ENCODE assay signal across 8 cellular contexts in the genomic region with DNA sequence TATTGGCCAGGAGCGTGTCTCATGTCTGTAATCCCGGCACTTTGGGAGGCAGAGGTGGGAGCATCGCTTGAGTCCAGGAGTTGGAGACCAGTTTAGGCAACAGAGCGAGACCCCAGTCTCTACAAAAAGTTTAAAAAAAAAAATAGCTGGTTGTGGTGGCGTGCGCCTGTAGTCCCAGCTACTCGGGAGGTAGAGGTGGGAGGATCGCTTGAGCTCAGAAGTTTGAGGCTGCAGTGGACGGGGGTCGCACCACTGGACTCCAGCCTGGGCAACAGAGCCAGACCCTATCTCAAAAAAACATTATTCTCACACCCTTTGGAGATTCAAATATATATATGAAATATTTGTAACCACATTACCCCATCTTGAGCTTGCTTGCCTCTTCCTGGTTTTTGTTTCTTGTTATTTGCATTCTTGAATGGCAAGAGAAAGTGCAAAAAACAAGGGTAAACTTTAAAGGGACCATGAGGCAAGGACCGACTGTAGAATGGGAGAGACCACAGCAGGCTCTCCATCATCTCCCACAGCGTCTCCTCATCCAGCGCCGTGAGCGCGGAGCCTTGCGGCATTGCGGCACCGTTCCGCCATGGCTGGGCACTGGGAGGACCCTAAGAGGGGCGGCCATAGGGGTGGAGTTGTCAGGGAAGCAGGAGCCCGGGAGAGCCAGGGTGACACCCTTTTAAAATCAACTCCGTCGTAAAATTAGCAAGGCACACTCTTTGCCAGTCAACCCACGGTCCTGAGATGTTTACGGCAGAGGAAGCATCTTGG. TPM values are rescaled to one million over a fixed set of nuclear protein-coding genes. Genes with fewer than 3 reads are reported as not detected.
A peak's percentile ranks its signal among the peaks of the same experiment; 100 is the strongest.
DNase-seq lines count a peak whose midpoint lies in the region; ATAC-seq, FAIRE-seq and TF ChIP-seq lines count a peak whose summit lies in the region.

No MANE protein-coding gene starts in this region.

- no peaks in the 10 kb centered on the region for H3K9me1 ChIP-seq in endothelial cell of umbilical vein (replicated peaks; ENCODE audit: control insufficient read depth, extremely low read depth, insufficient read depth, low read length)

- H3K27ac ChIP-seq in OCI-LY1 (ENCODE audit: low read depth, low read length, poor library complexity, severe bottlenecking) (no peak overlapping the region), endothelial cell of umbilical vein (ENCODE audit: insufficient read depth, low read depth, low read length) (no peak overlapping the region)

- POLR2A ChIA-PET in endothelial cell of umbilical vein (lab: Charles Lee) = no interaction called here

- TF ChIP-seq CTCF in GM06990 (IDR thresholded peaks at IDR 0.05; ENCODE audit: insufficient read depth, low read length, poor library complexity, severe bottlenecking) (no peak), OCI-LY1 (IDR thresholded peaks at IDR 0.05; ENCODE audit: low read length) (no peak), endothelial cell of umbilical vein (IDR thresholded peaks at IDR 0.05; ENCODE audit: extremely low read depth in 1 of 2, insufficient read depth in 1 of 2, low read depth in 1 of 2, low read length in 2 of 2) (no peak), progenitor cell of endocrine pancreas (IDR thresholded peaks at IDR 0.05; ENCODE audit: unreplicated experiment) (no peak)

- H3K27me3 Mint-ChIP-seq in progenitor cell of endocrine pancreas = no peaks in the 10 kb centered on the region

- no peak for TF ChIP-seq POLR2A in endothelial cell of umbilical vein (IDR thresholded peaks at IDR 0.05; ENCODE audit: low read depth, low read length)

- H3K27me3 ChIP-seq in GM06990 (replicated peaks; ENCODE audit: control insufficient read depth, insufficient read depth, low read length) (no peaks in the 10 kb centered on the region), OCI-LY1 (ENCODE audit: insufficient read depth, low read length) (no peaks in the 10 kb centered on the region), endothelial cell of umbilical vein (ENCODE audit: control insufficient read depth in 2 of 2, insufficient read depth in 2 of 2, low read length in 2 of 2) (no peaks in the 10 kb centered on the region)

- no peaks in the 10 kb centered on the region for H3F3A ChIP-seq in OCI-LY1 (ENCODE audit: insufficient read depth, low read length)

- no peaks in the 10 kb centered on the region for H3K9me2 ChIP-seq in OCI-LY1 (ENCODE audit: low read depth, low read length)

- H3K4me3 ChIP-seq in GM06990 (replicated peaks; ENCODE audit: low read depth, low read length) (peak overlapping the region; percentile 100), OCI-LY1 (ENCODE audit: low read depth, low read length, poor library complexity, severe bottlenecking) (peak overlapping the region; percentile 100), endothelial cell of umbilical vein (replicated peaks in 1 of 3; ENCODE audit: insufficient read depth in 1 of 3, low read depth in 1 of 3, low read length in 3 of 3) (peak overlapping the region; percentile 64 to 93 (median 91))

- H3K4me1 Mint-ChIP-seq in progenitor cell of endocrine pancreas (ENCODE audit: low read depth) = peaks cover 20% of the 10 kb centered on the region

- no peaks in the 10 kb centered on the region for H3K9me3 ChIP-seq in OCI-LY1 (ENCODE audit: low read length)
- no peaks in the 10 kb centered on the region for H3K9me3 ChIP-seq in endothelial cell of umbilical vein (replicated peaks; ENCODE audit: control insufficient read depth, insufficient read depth, low read length)

- ATAC-seq in GM19324 (IDR thresholded peaks at IDR 0.05; ENCODE audit: low FRiP score, unreplicated experiment) = no peak

- H3K4me1 ChIP-seq in OCI-LY1 (ENCODE audit: insufficient read depth, low read length, severe bottlenecking) (peaks cover 30% of the 10 kb centered on the region), endothelial cell of umbilical vein (ENCODE audit: control insufficient read depth, extremely low read depth, insufficient read depth, low read length) (peaks cover 15% of the 10 kb centered on the region)

- H3K4me3 Mint-ChIP-seq in progenitor cell of endocrine pancreas (ENCODE audit: low read depth) = peak overlapping the region; percentile 97

- H3K79me2 ChIP-seq in OCI-LY1 (ENCODE audit: insufficient read depth, low read length) (peaks cover 37% of the 10 kb centered on the region), endothelial cell of umbilical vein (ENCODE audit: control insufficient read depth, insufficient read depth, low read length) (peaks cover 51% of the 10 kb centered on the region)

- FAIRE-seq in endothelial cell of umbilical vein (lab: Jason Lieb, UNC) = no peak

- peak overlapping the region; percentile 97 for H3K4me2 ChIP-seq in OCI-LY1 (ENCODE audit: low read length)
- peak overlapping the region; percentile 97 for H3K4me2 ChIP-seq in endothelial cell of umbilical vein (ENCODE audit: insufficient read depth, low read length)

- H3K36me3 Mint-ChIP-seq in progenitor cell of endocrine pancreas (ENCODE audit: insufficient read depth) = peaks cover 2% of the 10 kb centered on the region

- CTCF ChIA-PET in endothelial cell of umbilical vein (lab: Charles Lee) = interaction anchor here (0.8 to 4.4 kb wide), 2 partner anchors 113 to 152 kb away, joined by 4 to 26 read pairs; no protein-coding TSS in a partner anchor

- H3K9ac ChIP-seq in OCI-LY1 (ENCODE audit: low read length) = peak overlapping the region; percentile 94
- no peak overlapping the region for H3K9ac ChIP-seq in endothelial cell of umbilical vein (replicated peaks; ENCODE audit: extremely low read depth, insufficient read depth, low read length)

- dilution Hi-C loops in endothelial cell of umbilical vein (cut with MboI; ENCODE audit: extremely low pct_ligation_motif_present, low sequenced_read_pairs) = no loop called here

- H3K9me3 Mint-ChIP-seq in progenitor cell of endocrine pancreas (ENCODE audit: low read depth) = no peaks in the 10 kb centered on the region

- no peaks in the 10 kb centered on the region for H4K20me1 ChIP-seq in OCI-LY1 (ENCODE audit: insufficient read depth, low read length)
- no peaks in the 10 kb centered on the region for H4K20me1 ChIP-seq in endothelial cell of umbilical vein (replicated peaks; ENCODE audit: control insufficient read depth, extremely low read depth, insufficient read depth, low read length)

- H2AFZ ChIP-seq in OCI-LY1 (ENCODE audit: low read length) (no peak overlapping the region), endothelial cell of umbilical vein (ENCODE audit: low read depth, low read length) (no peak overlapping the region)

- H3K36me3 ChIP-seq in GM06990 (ENCODE audit: control insufficient read depth, insufficient read depth, low read length) = peaks cover 2% of the 10 kb centered on the region; the same call in 1 of the 2 replicates
- H3K36me3 ChIP-seq in OCI-LY1 (ENCODE audit: insufficient read depth, low read length) = peaks cover 19% of the 10 kb centered on the region; the same call in 1 of the 2 replicates
- H3K36me3 ChIP-seq in endothelial cell of umbilical vein (ENCODE audit: control insufficient read depth in 2 of 2, extremely low read depth in 1 of 2, insufficient read depth in 2 of 2, low read length in 2 of 2) = no peaks in the 10 kb centered on the region

- BruUV-seq in endothelial cell of umbilical vein (replicated peaks; lab: Mats Ljungman, UMichigan) = no TSS peak

- DNase-seq in GM06990 (ENCODE audit: extremely low read depth, insufficient read length) = no peak
- no peak for DNase-seq in endothelial cell of umbilical vein (ENCODE audit: low read depth, low spot score)
- DNase-seq in progenitor cell of endocrine pancreas (ENCODE audit: low spot score, unreplicated experiment) = no peak
- DNase-seq in AG08395 (ENCODE audit: low spot score) = no peak
- DNase-seq in NCI-H526 treated with DMSO at 0.1 percent for 48 hours (lab: John Stamatoyannopoulos, UW) = no peak
- DNase-seq in UCSD-AML1 (lab: John Stamatoyannopoulos, UW; ENCODE audit: unreplicated experiment) = no peak

- H3K27ac Mint-ChIP-seq in progenitor cell of endocrine pancreas = no peak overlapping the region

- intact Hi-C loops in endothelial cell of umbilical vein (cut with micrococcal nuclease) = no loop called here

TF ChIP-seq in endothelial cell of umbilical vein, 7 proteins besides CTCF, POLR2A, EP300 and RAD21 (continues in another document):
- TF ChIP-seq, protein P1, sequence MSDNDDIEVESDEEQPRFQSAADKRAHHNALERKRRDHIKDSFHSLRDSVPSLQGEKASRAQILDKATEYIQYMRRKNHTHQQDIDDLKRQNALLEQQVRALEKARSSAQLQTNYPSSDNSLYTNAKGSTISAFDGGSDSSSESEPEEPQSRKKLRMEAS (IDR thresholded peaks at IDR 0.05; ENCODE audit: insufficient read depth, insufficient read length) = no peak

RNA-seq across cellular contexts. Expression of a gene that starts 1.4 kb away (rescaled TPM):
- total RNA-seq in endothelial cell of umbilical vein (74.8 and 90.5 TPM in 2 replicates), progenitor cell of endocrine pancreas (111 TPM in 2 replicates)
- 31.7 and 37.8 TPM in 2 replicates for polyA plus RNA-seq in endothelial cell of umbilical vein
- 42.9 TPM in 2 replicates for polyA plus RNA-seq in endothelial cell of umbilical vein (2011; cell fraction: cytosol; rRNA removed)
- 102 and 115 TPM in 2 replicates for polyA plus RNA-seq in endothelial cell of umbilical vein (2011; cell fraction: nucleus; rRNA removed)
- 59.4 and 91.1 TPM in 2 replicates for polyA plus RNA-seq in endothelial cell of umbilical vein (2012)
- 123 and 126 TPM in 2 replicates for polyA minus RNA-seq in endothelial cell of umbilical vein
- 57.0 TPM for polyA minus RNA-seq in endothelial cell of umbilical vein (2011; cell fraction: cytosol; rRNA and poly(A)+ RNA removed)
- polyA minus RNA-seq in endothelial cell of umbilical vein (2011; cell fraction: nucleus; rRNA and poly(A)+ RNA removed) = 123 and 149 TPM in 2 replicates

RNA-seq across cellular contexts. Expression of a gene that starts 1.9 kb away (rescaled TPM):
- 13.2 and 13.8 TPM in 2 replicates for total RNA-seq in endothelial cell of umbilical vein
- polyA plus RNA-seq in endothelial cell of umbilical vein = 20.2 and 23.1 TPM in 2 replicates
- 13.1 and 14.2 TPM in 2 replicates for polyA plus RNA-seq in endothelial cell of umbilical vein (2011; cell fraction: cytosol; rRNA removed)
- polyA plus RNA-seq in endothelial cell of umbilical vein (2011; cell fraction: nucleus; rRNA removed) = 15.1 and 16.5 TPM in 2 replicates
- 15.7 and 16.7 TPM in 2 replicates for polyA plus RNA-seq in endothelial cell of umbilical vein (2012)
- polyA minus RNA-seq in endothelial cell of umbilical vein = 17.6 and 28.2 TPM in 2 replicates
- polyA minus RNA-seq in endothelial cell of umbilical vein (2011; cell fraction: cytosol; rRNA and poly(A)+ RNA removed) = 63.3 TPM
- 13.2 and 18.0 TPM in 2 replicates for polyA minus RNA-seq in endothelial cell of umbilical vein (2011; cell fraction: nucleus; rRNA and poly(A)+ RNA removed)
- 78.1 and 80.1 TPM in 2 replicates for total RNA-seq in progenitor cell of endocrine pancreas

RNA-seq across cellular contexts. Expression of a gene that starts 56.2 kb away (rescaled TPM):
- total RNA-seq in endothelial cell of umbilical vein (0.85 and 0.88 TPM in 2 replicates), progenitor cell of endocrine pancreas (2.0 and 3.0 TPM in 2 replicates)
- 0.18 and 0.25 TPM in 2 replicates for polyA plus RNA-seq in endothelial cell of umbilical vein
- 0.15 and 0.16 TPM in 2 replicates for polyA plus RNA-seq in endothelial cell of umbilical vein (2011; cell fraction: cytosol; rRNA removed)
- polyA plus RNA-seq in endothelial cell of umbilical vein (2011; cell fraction: nucleus; rRNA removed) = 0.18 and 0.21 TPM in 2 replicates
- 3.1 and 6.1 TPM in 2 replicates for polyA plus RNA-seq in endothelial cell of umbilical vein (2012)
- polyA minus RNA-seq in endothelial cell of umbilical vein = 0.47 and 0.49 TPM in 2 replicates
- polyA minus RNA-seq in endothelial cell of umbilical vein (2011; cell fraction: cytosol; rRNA and poly(A)+ RNA removed) = 77.0 TPM
- polyA minus RNA-seq in endothelial cell of umbilical vein (2011; cell fraction: nucleus; rRNA and poly(A)+ RNA removed) = 0.34 and 0.43 TPM in 2 replicates
